9 cellular contexts compared by ENCODE assay signal in the genomic region with DNA sequence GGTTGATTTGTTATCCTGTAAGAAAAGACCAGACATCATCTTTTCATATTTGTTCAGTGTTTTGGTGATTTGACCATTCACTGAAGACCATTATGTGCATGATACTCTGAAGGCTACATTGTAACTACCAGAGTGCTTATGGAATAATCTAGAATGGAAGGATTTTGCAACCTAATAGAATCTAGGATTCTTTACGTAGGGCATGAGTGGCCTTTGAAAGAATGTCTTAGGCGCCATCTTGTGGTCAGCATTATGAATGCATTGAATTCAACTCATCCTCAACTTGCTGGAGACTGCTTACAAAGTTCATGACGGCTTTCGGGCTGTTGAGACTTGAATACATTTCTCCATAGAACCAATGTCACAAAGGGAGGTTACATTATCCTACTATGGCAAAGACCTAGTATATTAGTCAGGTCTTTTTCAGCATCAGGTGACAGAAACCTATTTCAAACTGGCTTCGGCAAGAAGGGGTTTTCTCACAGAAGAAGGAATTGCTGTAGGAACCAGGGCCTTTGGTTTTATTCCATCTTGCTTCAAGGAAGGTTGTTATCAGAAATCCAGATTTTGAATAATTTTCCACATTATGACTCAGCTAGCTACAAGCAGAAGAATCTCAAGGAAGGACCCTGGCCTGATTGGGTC.
DNase-seq lines count a peak whose midpoint lies in the region; ATAC-seq and TF ChIP-seq lines count a peak whose summit lies in the region.
"Had no signal": no experiment of that assay in that cellular context is flagged by ENCODE, and none has a peak within 500 bp of the region (broad histone marks: within the 10 kb centered on the region; RNA-seq: fewer than 3 reads in every experiment).

No MANE protein-coding gene starts in this region.

- TF ChIP-seq CTCF in HL-60 (IDR thresholded peaks at IDR 0.05; ENCODE audit: insufficient read depth, low read length) (peak; percentile 56), fibroblast of the aortic adventitia (IDR thresholded peaks at IDR 0.05; ENCODE audit: insufficient read depth, low read length) (peak; percentile 72), vagina (IDR thresholded peaks at IDR 0.05) (peak; percentile 56 to 83 (median 64))

- no peak for TF ChIP-seq POLR2A in vagina (IDR thresholded peaks at IDR 0.05)

- no peak overlapping the region for H3K4me2 ChIP-seq in neuronal stem cell (ENCODE audit: insufficient read depth, low read length, poor library complexity, severe bottlenecking)

- H3K27me3 ChIP-seq in CD4-positive, CD25-positive, alpha-beta regulatory T cell (ENCODE audit: control insufficient read depth, insufficient read depth, low read length): no peaks in the 10 kb centered on the region
- H3K27me3 ChIP-seq in HL-60 (ENCODE audit: insufficient read depth, poor library complexity, severe bottlenecking): no peaks in the 10 kb centered on the region
- no peaks in the 10 kb centered on the region for H3K27me3 ChIP-seq in NT2/D1 (ENCODE audit: insufficient read depth, insufficient read length)
- peaks cover 0 to 6% (median 0%) of the 10 kb centered on the region in 3 experiments for H3K27me3 ChIP-seq in neuronal stem cell (ENCODE audit: control insufficient read depth in 3 of 3, insufficient read depth in 3 of 3, low read depth in 1 of 3, low read length in 3 of 3)
- H3K27me3 ChIP-seq in vagina: no peaks in the 10 kb centered on the region

- H3K27ac ChIP-seq in CD4-positive, CD25-positive, alpha-beta regulatory T cell (ENCODE audit: insufficient read depth, low read length, poor library complexity, severe bottlenecking): no peak overlapping the region
- H3K27ac ChIP-seq in HL-60 (replicated peaks): no peak overlapping the region
- no peak overlapping the region for H3K27ac ChIP-seq in neuronal stem cell (replicated peaks; ENCODE audit: low read length)
- H3K27ac ChIP-seq in vagina: no peak overlapping the region

- no peak overlapping the region for H3K4me3 Mint-ChIP-seq in CD4-positive, CD25-positive, alpha-beta regulatory T cell
- H3K4me3 Mint-ChIP-seq in activated T-cell treated with anti-CD3 and anti-CD28 coated beads, Interleukin-2, amount 50 U/mL, for 4 hours: no peak overlapping the region
- H3K4me3 Mint-ChIP-seq: T-helper 1 cell treated with Interleukin-12 subunit alpha and Interleukin-12 subunit beta and Interleukin-4 antibody, amounts not matched to agents 30 μg/mL and 1 μg/mL, for 36 hours had no signal

- H2BK5ac ChIP-seq in neuronal stem cell (ENCODE audit: low read length): no peak overlapping the region

- no peak overlapping the region for H3K4ac ChIP-seq in neuronal stem cell (ENCODE audit: low read length)

- no peaks in the 10 kb centered on the region for H3K36me3 ChIP-seq in CD4-positive, CD25-positive, alpha-beta regulatory T cell (ENCODE audit: control insufficient read depth, insufficient read depth, low read length)
- H3K36me3 ChIP-seq in NT2/D1 (ENCODE audit: insufficient read depth, insufficient read length, low read length): no peaks in the 10 kb centered on the region
- H3K36me3 ChIP-seq in neuronal stem cell (replicated peaks in 1 of 2; ENCODE audit: control insufficient read depth in 2 of 2, insufficient read depth in 2 of 2, low read length in 2 of 2): no peaks in the 10 kb centered on the region
- no peaks in the 10 kb centered on the region for H3K36me3 ChIP-seq in vagina

- no peak overlapping the region for H3K9ac ChIP-seq in NT2/D1 (ENCODE audit: insufficient read length, low read depth)
- H3K9ac ChIP-seq in neuronal stem cell (ENCODE audit: low read depth, low read length, poor library complexity): no peak overlapping the region

- H3K14ac ChIP-seq in neuronal stem cell (ENCODE audit: low read length): no peak overlapping the region

- peaks cover 0 to 1% (median 0%) of the 10 kb centered on the region in 7 donors for H3K9me3 Mint-ChIP-seq in CD4-positive, CD25-positive, alpha-beta regulatory T cell
- H3K9me3 Mint-ChIP-seq in activated T-cell treated with anti-CD3 and anti-CD28 coated beads, Interleukin-2, amount 50 U/mL, for 4 hours: no peaks in the 10 kb centered on the region
- H3K9me3 Mint-ChIP-seq: T-helper 1 cell treated with Interleukin-12 subunit alpha and Interleukin-12 subunit beta and Interleukin-4 antibody, amounts not matched to agents 30 μg/mL and 1 μg/mL, for 36 hours had no signal

- H3K23ac ChIP-seq in neuronal stem cell (ENCODE audit: low read depth, low read length, poor library complexity): no peak overlapping the region

- no peak overlapping the region for H2AFZ ChIP-seq in neuronal stem cell (ENCODE audit: low read length)

- H3K27me3 Mint-ChIP-seq in CD4-positive, CD25-positive, alpha-beta regulatory T cell: peaks cover 19% of the 10 kb centered on the region
- H3K27me3 Mint-ChIP-seq in activated T-cell treated with anti-CD3 and anti-CD28 coated beads, Interleukin-2, amount 50 U/mL, for 4 hours (ENCODE audit: low read depth): peaks cover 5% of the 10 kb centered on the region

- no peak overlapping the region for H4K91ac ChIP-seq in neuronal stem cell (ENCODE audit: low read depth, low read length, poor library complexity)

- no peak overlapping the region for H2BK12ac ChIP-seq in neuronal stem cell (ENCODE audit: low read length)

- no peak overlapping the region for H3K4me3 ChIP-seq in CD4-positive, CD25-positive, alpha-beta regulatory T cell (ENCODE audit: low read depth, low read length)
- H3K4me3 ChIP-seq in HL-60 (replicated peaks; ENCODE audit: insufficient read depth, low read length) (no peak overlapping the region), NT2/D1 (ENCODE audit: insufficient read length, low read depth) (no peak overlapping the region), fibroblast of the aortic adventitia (ENCODE audit: low read depth, low read length) (no peak overlapping the region), neuronal stem cell (ENCODE audit: low read length in 2 of 2) (no peak overlapping the region), vagina (no peak overlapping the region)

- no peak overlapping the region for H4K8ac ChIP-seq in neuronal stem cell (ENCODE audit: low read depth, low read length)

- H2AK5ac ChIP-seq in neuronal stem cell (ENCODE audit: low read depth, low read length): no peak overlapping the region

- H2BK15ac ChIP-seq in neuronal stem cell (ENCODE audit: low read length): no peak overlapping the region

- no peaks in the 10 kb centered on the region for H3K9me3 ChIP-seq in CD4-positive, CD25-positive, alpha-beta regulatory T cell (ENCODE audit: control insufficient read depth in 2 of 2, low read length in 2 of 2)
- H3K9me3 ChIP-seq in NT2/D1 (ENCODE audit: insufficient read depth, low read length) (no peaks in the 10 kb centered on the region), neuronal stem cell (replicated peaks in 1 of 2; ENCODE audit: control insufficient read depth in 2 of 2, insufficient read depth in 1 of 2, low read depth in 1 of 2, low read length in 2 of 2) (no peaks in the 10 kb centered on the region), vagina (no peaks in the 10 kb centered on the region)

- ATAC-seq in CD4-positive, CD25-positive, alpha-beta regulatory T cell (ENCODE audit: low read depth in 2 of 2): peak in 1 of 2 donors; percentile 68
- peak; percentile 63 for ATAC-seq in GM18909 (IDR thresholded peaks at IDR 0.05; ENCODE audit: poor library complexity, unreplicated experiment)
- ATAC-seq in activated T-cell treated with anti-CD3 and anti-CD28 coated beads, Interleukin-2, amount 50 U/mL, for 4 hours: peak; percentile 65 to 74

- H3K36me3 Mint-ChIP-seq in CD4-positive, CD25-positive, alpha-beta regulatory T cell: no peaks in the 10 kb centered on the region
- no peaks in the 10 kb centered on the region for H3K36me3 Mint-ChIP-seq in activated T-cell treated with anti-CD3 and anti-CD28 coated beads, Interleukin-2, amount 50 U/mL, for 4 hours (ENCODE audit: insufficient read depth)

- H2BK120ac ChIP-seq in neuronal stem cell (ENCODE audit: low read depth, low read length): no peak overlapping the region

- peaks cover 0 to 4% (median 2%) of the 10 kb centered on the region in 4 donors for H3K4me1 Mint-ChIP-seq in CD4-positive, CD25-positive, alpha-beta regulatory T cell
- H3K4me1 Mint-ChIP-seq in activated T-cell treated with anti-CD3 and anti-CD28 coated beads, Interleukin-2, amount 50 U/mL, for 4 hours (ENCODE audit: low read depth): peaks cover 2% of the 10 kb centered on the region

- no peaks in the 10 kb centered on the region for H3K79me1 ChIP-seq in neuronal stem cell (ENCODE audit: low read depth, low read length)

- peak; percentile 33 to 76 (median 68) for DNase-seq in CD4-positive, CD25-positive, alpha-beta regulatory T cell
- DNase-seq in HL-60 (ENCODE audit: low read depth in 1 of 2, low spot score in 1 of 2) (peak; percentile 42 to 66), NT2/D1 (ENCODE audit: low read depth, low spot score) (peak; percentile 52), fibroblast of the aortic adventitia (ENCODE audit: low read depth) (peak; percentile 92), neuronal stem cell (ENCODE audit: low spot score) (peak; percentile 73), vagina (ENCODE audit: extremely low spot score in 2 of 2) (no peak)
- peak; percentile 39 for DNase-seq in activated T-cell treated with anti-CD3 and anti-CD28 coated beads, Interleukin-2, amount 50 U/mL, for 4 hours

- no peak overlapping the region for H3K27ac Mint-ChIP-seq in CD4-positive, CD25-positive, alpha-beta regulatory T cell
- H3K27ac Mint-ChIP-seq: T-helper 1 cell treated with Interleukin-12 subunit alpha and Interleukin-12 subunit beta and Interleukin-4 antibody, amounts not matched to agents 30 μg/mL and 1 μg/mL, for 36 hours had no signal

- no peak overlapping the region for H3K18ac ChIP-seq in neuronal stem cell (ENCODE audit: low read length)

- intact Hi-C loops in vagina (cut with DNase I): loop anchor here (5.0 to 10.0 kb wide), 2 partner anchors 145 to 862 kb away; no protein-coding TSS in a partner anchor

- H3K4me1 ChIP-seq in CD4-positive, CD25-positive, alpha-beta regulatory T cell (ENCODE audit: control insufficient read depth, insufficient read depth, low read length, poor library complexity, severe bottlenecking): no peaks in the 10 kb centered on the region
- H3K4me1 ChIP-seq in NT2/D1 (ENCODE audit: insufficient read depth, insufficient read length) (no peaks in the 10 kb centered on the region), neuronal stem cell (ENCODE audit: control insufficient read depth in 2 of 2, insufficient read depth in 1 of 2, low read depth in 1 of 2, low read length in 2 of 2) (peaks cover 0 to 4% of the 10 kb centered on the region in 2 donors), vagina (no peaks in the 10 kb centered on the region)

- WGBS in neuronal stem cell (ENCODE audit: extremely low coverage in 2 of 2, insufficient read length in 2 of 2, insufficient replicate concordance in 1 of 2), 2 donors: no CpG with 5 or more reads among the region's 5 CpGs

Comparison
In these comparisons a context has a peak if more than half of its experiments do, and no peak if none do; other contexts are left out.
1. DNase-seq: peak in CD4-positive, CD25-positive, alpha-beta regulatory T cell (3 of 3), HL-60 (2 of 2), NT2/D1 (single experiment), activated T-cell treated with anti-CD3 and anti-CD28 coated beads, Interleukin-2, amount 50 U/mL, for 4 hours (single experiment), fibroblast of the aortic adventitia (single experiment) and neuronal stem cell (single experiment); none in vagina (0 of 2).
2. Peak in every context shown above with its lines, with median percentiles within 50 percentile points of each other: CTCF ChIP-seq.